ENCODE assay signal across 22 cellular contexts in genomic region chr16:71956500-71956899, GRCh38. TPM values are rescaled to one million over a fixed set of nuclear protein-coding genes. Genes with fewer than 3 reads are reported as not detected.
DNase-seq lines count a peak whose midpoint lies in the region; ATAC-seq and TF ChIP-seq lines count a peak whose summit lies in the region.
"Had no signal": no experiment of that assay in that cellular context is flagged by ENCODE, and none has a peak within 500 bp of the region (broad histone marks: within the 10 kb centered on the region; RNA-seq: fewer than 3 reads in every experiment).

No MANE protein-coding gene starts in this region.

- CTCF ChIA-PET in OCI-LY7 (lab: Charles Lee; ENCODE audit: unreplicated experiment): no interaction called here

- H3K27me3 ChIP-seq in foreskin keratinocyte: no peaks in the 10 kb centered on the region
- H3K27me3 ChIP-seq: stomach had no signal

- TF ChIP-seq CTCF in OCI-LY7 (conservative IDR thresholded peaks at IDR 0.05; ENCODE audit: low read length) (no peak), foreskin keratinocyte (conservative IDR thresholded peaks at IDR 0.05) (no peak)

- H3K9me3 ChIP-seq in OCI-LY7 (ENCODE audit: low read length): peaks cover 9% of the 10 kb centered on the region; the same call in 1 of the 2 replicates
- H3K9me3 ChIP-seq: heart left ventricle, stomach had no signal

- no peak overlapping the region for H3K4me3 ChIP-seq in OCI-LY7 (ENCODE audit: low read depth, low read length, poor library complexity, severe bottlenecking)
- H3K4me3 ChIP-seq: heart left ventricle, stomach had no signal

- H2AFZ ChIP-seq in OCI-LY7 (ENCODE audit: low read length): 0 out of 2 replicates have a peak overlapping the region, but pooled peaks have one; percentile 13

- BruUV-seq in OCI-LY7 (replicated peaks; lab: Mats Ljungman, UMichigan): no TSS peak

- peak; percentile 48 for DNase-seq in SIG-M5 treated with dmso at 0.1 percent for 504 hours (lab: John Stamatoyannopoulos, UW; ENCODE audit: unreplicated experiment)
- DNase-seq in SIG-M5 (lab: John Stamatoyannopoulos, UW): no peak
- no peak for DNase-seq in OCI-LY7 (ENCODE audit: low spot score)
- DNase-seq in foreskin keratinocyte: peak; percentile 24 to 26
- no peak for DNase-seq in activated effector memory CD4-positive, alpha-beta T cell treated with Interleukin-2 at 50 U/mL for 16 hours
- DNase-seq in DMS114 treated with DMSO at 0.1 percent for 48 hours (lab: John Stamatoyannopoulos, UW; ENCODE audit: unreplicated experiment): no peak
- DNase-seq: 8988T; activated gamma-delta T cell; CD4-positive, alpha-beta T cell; dermis blood vessel endothelial cell; EL; heart left ventricle; islet precursor cell; mesenchymal stem cell; NCI-H2029; nephron progenitor cell; stomach; WERI-Rb-1 had no signal

- H3K36me3 ChIP-seq in OCI-LY7 (ENCODE audit: insufficient read depth, low read length): no peaks in the 10 kb centered on the region; the same call in 1 of the 2 replicates
- H3K36me3 ChIP-seq: heart left ventricle, stomach, WERI-Rb-1 had no signal

- peak; percentile 46 for ATAC-seq in HG03432 (IDR thresholded peaks at IDR 0.05; ENCODE audit: unreplicated experiment)
- peak; percentile 25 for ATAC-seq in foreskin keratinocyte
- no peak for ATAC-seq in HG03097 (IDR thresholded peaks at IDR 0.05; ENCODE audit: low FRiP score, unreplicated experiment)
- ATAC-seq: heart left ventricle had no signal

- peaks cover 47% of the 10 kb centered on the region for H3K4me1 ChIP-seq in OCI-LY7 (ENCODE audit: insufficient read depth, low read length, poor library complexity, severe bottlenecking)
- H3K4me1 ChIP-seq in foreskin keratinocyte: no peaks in the 10 kb centered on the region

- no peaks in the 10 kb centered on the region for H3K79me2 ChIP-seq in OCI-LY7 (ENCODE audit: insufficient read depth, low read depth, low read length)

- POLR2A ChIA-PET in OCI-LY7 (lab: Charles Lee): interaction anchor here (3.5 kb wide), 1 partner anchor 74 kb away, joined by 12 read pairs; the partner anchor contains the start of gene ZNF821

- H3K4me2 ChIP-seq in OCI-LY7 (ENCODE audit: low read length): peak overlapping the region; percentile 50

- H3K27ac ChIP-seq in OCI-LY7 (ENCODE audit: low read depth, low read length, poor library complexity, severe bottlenecking): no peak overlapping the region
- no peak overlapping the region for H3K27ac ChIP-seq in foreskin keratinocyte
- H3K27ac ChIP-seq: heart left ventricle, stomach, WERI-Rb-1 had no signal

- intact Hi-C loops in OCI-LY7 (cut with micrococcal nuclease; ENCODE audit: unreplicated experiment): no loop called here

- no peaks in the 10 kb centered on the region for H4K20me1 ChIP-seq in OCI-LY7 (ENCODE audit: insufficient read depth, low read length)

- H3K9me2 ChIP-seq in OCI-LY7 (ENCODE audit: insufficient read depth, low read length): no peaks in the 10 kb centered on the region

RNA-seq across cellular contexts. Expression of gene PKD1L3, which starts 43.7 kb away (rescaled TPM):
- 0.09 TPM in 1 of 2 replicates, not detected in the other for total RNA-seq in OCI-LY7 (2014; rRNA removed; shearing (Covaris generic))
- total RNA-seq in OCI-LY7 (2022) (not detected in 2 replicates), foreskin keratinocyte (not detected in 2 replicates)
- not detected in 2 replicates for polyA plus RNA-seq in foreskin keratinocyte
- total RNA-seq: CD4-positive, alpha-beta T cell; LHCN-M2; NCI-H460 had no signal

RNA-seq across cellular contexts. Expression of gene DHODH, which starts 52.0 kb away (rescaled TPM):
- total RNA-seq in OCI-LY7 (2014; rRNA removed; shearing (Covaris generic)): 12.3 and 15.7 TPM in 2 replicates
- total RNA-seq in OCI-LY7 (2022) (16.6 and 20.9 TPM in 2 replicates), foreskin keratinocyte (6.7 and 9.2 TPM in 2 replicates)
- 6.0 and 8.1 TPM in 2 replicates for polyA plus RNA-seq in foreskin keratinocyte

Comparison
In these comparisons a context has a peak if more than half of its experiments do, and no peak if none do; other contexts are left out.
1. DNase-seq: peak in SIG-M5 treated with dmso at 0.1 percent for 504 hours (single experiment) and foreskin keratinocyte (2 of 2); none in SIG-M5 (single experiment), OCI-LY7 (single experiment), activated effector memory CD4-positive, alpha-beta T cell treated with Interleukin-2 at 50 U/mL for 16 hours (single experiment) and DMS114 treated with DMSO at 0.1 percent for 48 hours (single experiment).